Comparison of ENCODE assay signal across 8 cellular contexts in genomic region chr1:183609313-183609712, GRCh38. TPM values are rescaled to one million over a fixed set of nuclear protein-coding genes. Genes with fewer than 3 reads are reported as not detected.
DNase-seq lines count a peak whose midpoint lies in the region; ATAC-seq, FAIRE-seq and TF ChIP-seq lines count a peak whose summit lies in the region.

No MANE protein-coding gene starts in this region.

- FAIRE-seq in pancreas (lab: Jason Lieb, UNC) = no peak

- H3K4me3 ChIP-seq in ACC112 (ENCODE audit: low read depth, low read length) (no peak overlapping the region), fibroblast of pulmonary artery (replicated peaks; ENCODE audit: low read depth, low read length) (no peak overlapping the region), pancreas (no peak overlapping the region)

- no peaks in the 10 kb centered on the region for H3K9me3 ChIP-seq in pancreas

- ATAC-seq in HG03378 (IDR thresholded peaks at IDR 0.05; ENCODE audit: unreplicated experiment) (peak; percentile 49), pancreas (peak in 3 of 4 donors; percentile 63 to 86 (median 84)), GM21423 (IDR thresholded peaks at IDR 0.05; ENCODE audit: unreplicated experiment) (no peak)

- DNase-seq in GM13977 (ENCODE audit: low spot score) (no peak), SK-MEL-5 (ENCODE audit: low read depth, low spot score) (peak; percentile 68), fibroblast of pulmonary artery (ENCODE audit: low read depth) (peak; percentile 72), pancreas (no peak)
- no peak for DNase-seq in NK-92 treated with Interleukin-12 subunit alpha and Interleukin-12 subunit beta, amount 100 ng/mL, for 24 hours (lab: John Stamatoyannopoulos, UW)

- H3K79me2 ChIP-seq in ACC112 (ENCODE audit: control insufficient read depth, insufficient read depth, low read length, unreplicated experiment) = no peaks in the 10 kb centered on the region

- WGBS in pancreas, 2 donors = 59 to 64% methylated on average over 5 of the region's 5 CpGs

- peak overlapping the region; percentile 83 for H2AFZ ChIP-seq in ACC112 (ENCODE audit: low read length, unreplicated experiment)

- intact Hi-C loops in pancreas (cut with DNase I) = no loop called here

- H3K36me3 ChIP-seq in ACC112 (ENCODE audit: insufficient read depth, low read length) (no peaks in the 10 kb centered on the region), pancreas (no peaks in the 10 kb centered on the region)

- H3K4me1 ChIP-seq in ACC112 (ENCODE audit: control insufficient read depth, insufficient read depth, low read length, unreplicated experiment) (peaks cover 26% of the 10 kb centered on the region), pancreas (no peaks in the 10 kb centered on the region)

- in situ Hi-C loops in GM13977 (cut with MboI; ENCODE audit: low pct_unique_long_range_greater_than_20kb, low sequenced_read_pairs, unreplicated experiment) = no loop called here
- in situ Hi-C loops in SK-MEL-5 (cut with HindIII; ENCODE audit: low pct_unique_long_range_greater_than_20kb, low sequenced_read_pairs) = no loop called here

- peak; percentile 76 for TF ChIP-seq CTCF in GM13977 (IDR thresholded peaks at IDR 0.05; ENCODE audit: extremely low read depth, insufficient read depth, missing control alignments)
- TF ChIP-seq CTCF in fibroblast of pulmonary artery (IDR thresholded peaks at IDR 0.05; ENCODE audit: low read length, missing control alignments) = peak; percentile 71
- no peak for TF ChIP-seq CTCF in pancreas (IDR thresholded peaks at IDR 0.05)

- H3K27ac ChIP-seq in ACC112 (ENCODE audit: low read depth, low read length) (peak overlapping the region; percentile 82), pancreas (no peak overlapping the region)

- H3K27me3 ChIP-seq in ACC112 (ENCODE audit: insufficient read depth, low read length) = no peaks in the 10 kb centered on the region
- no peaks in the 10 kb centered on the region for H3K27me3 ChIP-seq in pancreas

RNA-seq across cellular contexts. Expression of gene NCF2, which starts 19.1 kb away (rescaled TPM):
- total RNA-seq in SK-MEL-5 (2014; rRNA removed; shearing (Covaris generic)) = 0.08 TPM in 1 of 2 replicates, not detected in the other
- polyA plus RNA-seq in SK-MEL-5 (2015; cell fraction: cytosol; rRNA removed) = 0.10 TPM in 1 of 2 replicates, not detected in the other
- polyA plus RNA-seq in SK-MEL-5 (2015; cell fraction: nucleus; rRNA removed) = not detected in 2 replicates
- 10 to 100 TPM in 2 of 6 donors, 1 to 10 TPM in 3, under 1 TPM in 1; 0.65 to 24.5 (median 2.1) TPM for total RNA-seq in pancreas
- polyA plus RNA-seq in pancreas = 1 to 10 TPM; 1.0 to 5.0 TPM

RNA-seq across cellular contexts. Expression of gene ARPC5, which starts 26.3 kb away (rescaled TPM):
- 187 and 190 TPM in 2 replicates for total RNA-seq in SK-MEL-5 (2014; rRNA removed; shearing (Covaris generic))
- 70.1 and 83.8 TPM in 2 replicates for polyA plus RNA-seq in SK-MEL-5 (2015; cell fraction: cytosol; rRNA removed)
- 31.6 and 43.1 TPM in 2 replicates for polyA plus RNA-seq in SK-MEL-5 (2015; cell fraction: nucleus; rRNA removed)
- total RNA-seq in pancreas = 10 to 100 TPM; 17.5 to 68.0 (median 28.4) TPM
- 10 to 100 TPM; 33.5 to 58.5 TPM for polyA plus RNA-seq in pancreas

RNA-seq across cellular contexts. Expression of gene APOBEC4, which starts 43.8 kb away (rescaled TPM):
- total RNA-seq in SK-MEL-5 (2014; rRNA removed; shearing (Covaris generic)) = not detected in 2 replicates
- not detected in 2 replicates for polyA plus RNA-seq in SK-MEL-5 (2015; cell fraction: cytosol; rRNA removed)
- not detected in 2 replicates for polyA plus RNA-seq in SK-MEL-5 (2015; cell fraction: nucleus; rRNA removed)
- not detected for total RNA-seq in pancreas
- polyA plus RNA-seq in pancreas = under 1 TPM in 1 of 2 donors, not detected in 1; 0.05 TPM

Comparison
In these comparisons a context has a peak if more than half of its experiments do, and no peak if none do; other contexts are left out.
1. DNase-seq: peak in SK-MEL-5 (single experiment) and fibroblast of pulmonary artery (single experiment); none in GM13977 (single experiment), pancreas (0 of 6) and NK-92 treated with Interleukin-12 subunit alpha and Interleukin-12 subunit beta, amount 100 ng/mL, for 24 hours (single experiment).
2. CTCF ChIP-seq: peak in GM13977 (single experiment) and fibroblast of pulmonary artery (single experiment); none in pancreas (0 of 4).